In genomic region chr1:2290171-2290578, GRCh38 we compare ENCODE assay signal across 8 cellular contexts.
A peak's percentile ranks its signal among the peaks of the same experiment; 100 is the strongest.
DNase-seq lines count a peak whose midpoint lies in the region; ATAC-seq and TF ChIP-seq lines count a peak whose summit lies in the region.

No MANE protein-coding gene starts in this region.

- H3K4me3 ChIP-seq in GM08714 (ENCODE audit: low read length), result peak overlapping the region; percentile 27; the same call in 1 of the 2 replicates

- TF ChIP-seq CTCF in mesothelial cell of epicardium (IDR thresholded peaks at IDR 0.05; ENCODE audit: unreplicated experiment), result no peak

- H3K4me3 Mint-ChIP-seq in mesothelial cell of epicardium, result no peak overlapping the region

- DNase-seq in activated naive CD4-positive, alpha-beta T cell treated with anti-CD3 and anti-CD28 coated beads, Interleukin-2, amount 50 U/mL, for 72 hours (ENCODE audit: low spot score in 2 of 2), result peak in 1 of 2 donors; percentile 33
- no peak for DNase-seq in mesothelial cell of epicardium (ENCODE audit: low spot score in 2 of 2, unreplicated experiment in 2 of 2)
- DNase-seq in retina, result no peak
- DNase-seq in NCI-H2196 (lab: John Stamatoyannopoulos, UW; ENCODE audit: unreplicated experiment), result no peak
- no peak for DNase-seq in midbrain (lab: John Stamatoyannopoulos, UW)
- DNase-seq in GDM1 (lab: John Stamatoyannopoulos, UW), result no peak

- H3K9me3 Mint-ChIP-seq in activated naive CD4-positive, alpha-beta T cell treated with anti-CD3 and anti-CD28 coated beads, Interleukin-2, amount 50 U/mL, for 72 hours, result no peaks in the 10 kb centered on the region
- H3K9me3 Mint-ChIP-seq in mesothelial cell of epicardium, result no peaks in the 10 kb centered on the region

- peaks cover 19% of the 10 kb centered on the region for H3K4me1 Mint-ChIP-seq in mesothelial cell of epicardium

- peak; percentile 14 for ATAC-seq in HG02759 (IDR thresholded peaks at IDR 0.05; ENCODE audit: unreplicated experiment)
- peak; percentile 53 to 61 for ATAC-seq in activated naive CD4-positive, alpha-beta T cell treated with anti-CD3 and anti-CD28 coated beads, Interleukin-2, amount 50 U/mL, for 72 hours

- no peaks in the 10 kb centered on the region for H3K27me3 Mint-ChIP-seq in mesothelial cell of epicardium (ENCODE audit: low read depth)

- peaks cover 0 to 14% of the 10 kb centered on the region in 2 donors for H3K36me3 Mint-ChIP-seq in activated naive CD4-positive, alpha-beta T cell treated with anti-CD3 and anti-CD28 coated beads, Interleukin-2, amount 50 U/mL, for 72 hours
- H3K36me3 Mint-ChIP-seq in mesothelial cell of epicardium, result peaks cover 3% of the 10 kb centered on the region

- H3K27ac Mint-ChIP-seq in activated naive CD4-positive, alpha-beta T cell treated with anti-CD3 and anti-CD28 coated beads, Interleukin-2, amount 50 U/mL, for 72 hours, result peak overlapping the region; percentile 89 to 91
- peak overlapping the region; percentile 79 for H3K27ac Mint-ChIP-seq in mesothelial cell of epicardium
